8 cellular contexts compared by ENCODE assay signal in the genomic region with DNA sequence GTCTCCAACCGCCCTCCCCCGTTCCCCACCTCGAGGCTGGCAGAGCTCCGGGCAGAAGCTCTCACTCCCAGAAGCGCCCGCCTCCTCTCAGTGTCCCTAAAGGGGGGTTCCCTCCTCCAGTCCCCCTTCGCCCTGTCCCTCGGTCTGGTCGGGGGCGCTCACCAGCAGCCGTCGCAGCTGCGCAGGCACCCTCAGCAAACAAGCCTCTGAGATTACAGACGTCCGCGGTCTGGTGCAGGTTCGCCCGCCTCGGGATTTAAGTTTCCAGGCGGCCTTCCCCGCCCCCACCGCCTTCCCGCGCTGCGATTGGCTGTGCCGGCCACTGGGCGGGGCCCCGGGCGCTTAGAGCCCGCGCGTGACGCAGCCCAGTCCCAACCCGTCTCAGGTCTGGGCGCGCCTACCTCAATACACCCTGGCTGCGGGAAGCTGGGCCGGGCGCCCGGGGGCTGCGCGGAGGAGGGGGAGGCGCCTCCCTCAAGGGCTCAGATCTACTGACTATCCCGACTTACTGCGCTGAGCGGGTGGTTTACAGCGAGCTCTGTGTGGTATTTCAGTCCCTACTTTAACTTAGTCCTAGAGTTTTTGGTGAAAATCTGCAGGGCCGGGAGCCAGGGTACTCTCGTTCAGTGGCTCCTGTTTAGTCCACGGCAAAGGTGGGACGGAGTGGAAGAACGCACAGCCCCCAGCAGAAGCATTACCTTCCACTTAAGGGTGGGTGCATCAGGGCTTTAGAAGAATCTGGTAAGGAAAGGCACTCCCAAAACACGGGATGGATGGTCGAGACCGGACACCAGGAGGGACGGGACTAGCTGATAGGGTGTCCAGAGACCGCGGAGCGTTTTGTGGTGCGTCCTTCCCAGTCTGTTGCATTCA. TPM values are rescaled to one million over a fixed set of nuclear protein-coding genes. Genes with fewer than 3 reads are reported as not detected.
DNase-seq lines count a peak whose midpoint lies in the region; ATAC-seq, FAIRE-seq and TF ChIP-seq lines count a peak whose summit lies in the region.

TSS of gene CTSV (minus strand) at position 234 of the 873 bp plus-strand sequence. CDS start 1,099 bp downstream, outside the sequence.

- TF ChIP-seq EP300 in Ishikawa (IDR thresholded peaks at IDR 0.05; ENCODE audit: borderline replicate concordance), result no peak

- no peaks in the 10 kb centered on the region for H3K36me3 Mint-ChIP-seq in nephron (ENCODE audit: low read depth)

- no peak within 1 kb of the TSS for H3K27ac ChIP-seq in Peyer's patch

- H3K4me1 Mint-ChIP-seq in nephron, result peaks cover 5% of the 10 kb centered on the region

- peak within 1 kb of the TSS in 2 of 3 experiments; percentile 50 to 88 for H3K27ac Mint-ChIP-seq in nephron

- no peak for FAIRE-seq in D721Med (lab: Jason Lieb, UNC)

- H3K4me3 Mint-ChIP-seq in nephron, result peak within 1 kb of the TSS; percentile 92

- TF ChIP-seq CTCF in D721Med (IDR thresholded peaks at IDR 0.05; ENCODE audit: insufficient read depth, missing control alignments), result no peak
- TF ChIP-seq CTCF in Peyer's patch (IDR thresholded peaks at IDR 0.05), result no peak
- TF ChIP-seq CTCF in fibroblast of pulmonary artery (IDR thresholded peaks at IDR 0.05; ENCODE audit: low read length, missing control alignments), result no peak
- TF ChIP-seq CTCF in nephron (IDR thresholded peaks at IDR 0.05; ENCODE audit: unreplicated experiment in 3 of 3), result no peak

- H3K36me3 ChIP-seq in Peyer's patch, result no peaks in the 10 kb centered on the region

- peaks cover 0 to 13% (median 5%) of the 10 kb centered on the region in 4 donors for H3K4me1 ChIP-seq in Peyer's patch

- peak within 1 kb of the TSS; percentile 35 to 53 (median 43) for H3K4me3 ChIP-seq in Peyer's patch
- H3K4me3 ChIP-seq in fibroblast of pulmonary artery (replicated peaks; ENCODE audit: low read depth, low read length), result peak within 1 kb of the TSS; percentile 62

- no peaks in the 10 kb centered on the region for H3K9me3 ChIP-seq in Peyer's patch

- H3K27me3 ChIP-seq in Peyer's patch, result peaks cover 0 to 4% of the 10 kb centered on the region in 2 donors

- peak; percentile 96 for ATAC-seq in GM21619 (IDR thresholded peaks at IDR 0.05; ENCODE audit: unreplicated experiment)

- peak in 1 of 2 donors; percentile 44 for TF ChIP-seq POLR2A in Peyer's patch (IDR thresholded peaks at IDR 0.05)

- no peaks in the 10 kb centered on the region for H3K9me3 Mint-ChIP-seq in nephron

- DNase-seq in D721Med (ENCODE audit: insufficient read length, low spot score) (peak; percentile 93), Peyer's patch (peak; percentile 54 to 94 (median 92)), fibroblast of pulmonary artery (ENCODE audit: low read depth) (peak; percentile 82)
- DNase-seq in activated T-helper 1 cell treated with anti-CD3 and anti-CD28 coated beads, Interleukin-2, amount 50 U/mL, for 16 hours (ENCODE audit: low read depth in 1 of 2, low spot score in 1 of 2), result peak; percentile 28 to 57
- peak; percentile 68 for DNase-seq in stimulated activated naive CD4-positive, alpha-beta T cell treated with Interleukin-2 at 50 U/mL for 16 hours (lab: John Stamatoyannopoulos, UW)

- TF ChIP-seq RAD21 in Ishikawa (IDR thresholded peaks at IDR 0.05; ENCODE audit: low read depth), result no peak

- H3K27me3 Mint-ChIP-seq in nephron (ENCODE audit: low read depth), result peaks cover 26% of the 10 kb centered on the region

TF ChIP-seq in Ishikawa, 13 proteins besides CTCF, POLR2A, EP300 and RAD21:
- TF ChIP-seq NFIC (IDR thresholded peaks at IDR 0.05), result 0 out of 2 replicates have a peak, but pooled peaks have one; percentile 8
- TF ChIP-seq TCF12 (IDR thresholded peaks at IDR 0.05; ENCODE audit: low read depth), result peak; percentile 27
- TF ChIP-seq, protein P1, sequence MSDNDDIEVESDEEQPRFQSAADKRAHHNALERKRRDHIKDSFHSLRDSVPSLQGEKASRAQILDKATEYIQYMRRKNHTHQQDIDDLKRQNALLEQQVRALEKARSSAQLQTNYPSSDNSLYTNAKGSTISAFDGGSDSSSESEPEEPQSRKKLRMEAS (IDR thresholded peaks at IDR 0.05), result 0 out of 2 replicates have a peak, but pooled peaks have one; percentile 5
- TF ChIP-seq, protein P2, sequence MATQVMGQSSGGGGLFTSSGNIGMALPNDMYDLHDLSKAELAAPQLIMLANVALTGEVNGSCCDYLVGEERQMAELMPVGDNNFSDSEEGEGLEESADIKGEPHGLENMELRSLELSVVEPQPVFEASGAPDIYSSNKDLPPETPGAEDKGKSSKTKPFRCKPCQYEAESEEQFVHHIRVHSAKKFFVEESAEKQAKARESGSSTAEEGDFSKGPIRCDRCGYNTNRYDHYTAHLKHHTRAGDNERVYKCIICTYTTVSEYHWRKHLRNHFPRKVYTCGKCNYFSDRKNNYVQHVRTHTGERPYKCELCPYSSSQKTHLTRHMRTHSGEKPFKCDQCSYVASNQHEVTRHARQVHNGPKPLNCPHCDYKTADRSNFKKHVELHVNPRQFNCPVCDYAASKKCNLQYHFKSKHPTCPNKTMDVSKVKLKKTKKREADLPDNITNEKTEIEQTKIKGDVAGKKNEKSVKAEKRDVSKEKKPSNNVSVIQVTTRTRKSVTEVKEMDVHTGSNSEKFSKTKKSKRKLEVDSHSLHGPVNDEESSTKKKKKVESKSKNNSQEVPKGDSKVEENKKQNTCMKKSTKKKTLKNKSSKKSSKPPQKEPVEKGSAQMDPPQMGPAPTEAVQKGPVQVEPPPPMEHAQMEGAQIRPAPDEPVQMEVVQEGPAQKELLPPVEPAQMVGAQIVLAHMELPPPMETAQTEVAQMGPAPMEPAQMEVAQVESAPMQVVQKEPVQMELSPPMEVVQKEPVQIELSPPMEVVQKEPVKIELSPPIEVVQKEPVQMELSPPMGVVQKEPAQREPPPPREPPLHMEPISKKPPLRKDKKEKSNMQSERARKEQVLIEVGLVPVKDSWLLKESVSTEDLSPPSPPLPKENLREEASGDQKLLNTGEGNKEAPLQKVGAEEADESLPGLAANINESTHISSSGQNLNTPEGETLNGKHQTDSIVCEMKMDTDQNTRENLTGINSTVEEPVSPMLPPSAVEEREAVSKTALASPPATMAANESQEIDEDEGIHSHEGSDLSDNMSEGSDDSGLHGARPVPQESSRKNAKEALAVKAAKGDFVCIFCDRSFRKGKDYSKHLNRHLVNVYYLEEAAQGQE (IDR thresholded peaks at IDR 0.05; ENCODE audit: low read depth), result no peak
- peak; percentile 49; the same call in 1 of the 2 replicates for TF ChIP-seq CREB1 (IDR thresholded peaks at IDR 0.05; ENCODE audit: low read depth)
- TF ChIP-seq ZBTB7A (IDR thresholded peaks at IDR 0.05; ENCODE audit: low read depth), result peak; percentile 68
- peak; percentile 76 for TF ChIP-seq TAF1 (IDR thresholded peaks at IDR 0.05; ENCODE audit: low read depth)
- TF ChIP-seq, protein P3, sequence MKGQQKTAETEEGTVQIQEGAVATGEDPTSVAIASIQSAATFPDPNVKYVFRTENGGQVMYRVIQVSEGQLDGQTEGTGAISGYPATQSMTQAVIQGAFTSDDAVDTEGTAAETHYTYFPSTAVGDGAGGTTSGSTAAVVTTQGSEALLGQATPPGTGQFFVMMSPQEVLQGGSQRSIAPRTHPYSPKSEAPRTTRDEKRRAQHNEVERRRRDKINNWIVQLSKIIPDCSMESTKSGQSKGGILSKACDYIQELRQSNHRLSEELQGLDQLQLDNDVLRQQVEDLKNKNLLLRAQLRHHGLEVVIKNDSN (IDR thresholded peaks at IDR 0.05), result peak; percentile 53; the same call in 1 of the 2 replicates
- no peak for TF ChIP-seq CEBPB (IDR thresholded peaks at IDR 0.05)
- TF ChIP-seq FOXM1 (IDR thresholded peaks at IDR 0.05; ENCODE audit: borderline replicate concordance, low read depth), result no peak

RNA-seq across cellular contexts. Expression of gene CTSV, which starts in this region (rescaled TPM):
- 1 to 10 TPM in 2 of 4 donors, under 1 TPM in 1, not detected in 1; 0.27 to 1.9 (median 1.2) TPM for total RNA-seq in Peyer's patch

Comparison
In these comparisons a context has a peak if more than half of its experiments do, and no peak if none do; other contexts are left out.
1. DNase-seq: peak in every context shown above with its lines; median percentile 93 in D721Med; 92 in Peyer's patch; 82 in fibroblast of pulmonary artery; 68 in stimulated activated naive CD4-positive, alpha-beta T cell treated with Interleukin-2 at 50 U/mL for 16 hours; 42 in activated T-helper 1 cell treated with anti-CD3 and anti-CD28 coated beads, Interleukin-2, amount 50 U/mL, for 16 hours.